25 cellular contexts compared by ENCODE assay signal in genomic region chr18:21257383-21257782, GRCh38. TPM values are rescaled to one million over a fixed set of nuclear protein-coding genes. Genes with fewer than 3 reads are reported as not detected.
DNase-seq lines count a peak whose midpoint lies in the region; ATAC-seq, FAIRE-seq and TF ChIP-seq lines count a peak whose summit lies in the region.
"Had no signal": no experiment of that assay in that cellular context is flagged by ENCODE, and none has a peak within 500 bp of the region (broad histone marks: within the 10 kb centered on the region; RNA-seq: fewer than 3 reads in every experiment).

No MANE protein-coding gene starts in this region.

- H3K4me3 ChIP-seq in HepG2 (replicated peaks in 1 of 3; ENCODE audit: insufficient read depth in 1 of 3, low read depth in 2 of 3, low read length in 3 of 3) = no peak overlapping the region
- no peak overlapping the region for H3K4me3 ChIP-seq in right lobe of liver
- no peak overlapping the region for H3K4me3 ChIP-seq in hepatocyte
- H3K4me3 ChIP-seq: right atrium auricular region, tibial nerve had no signal

- H3K79me2 ChIP-seq in HepG2 (ENCODE audit: insufficient read depth, low read length) = no peaks in the 10 kb centered on the region
- H3K79me2 ChIP-seq in hepatocyte = no peaks in the 10 kb centered on the region

- in situ Hi-C loops in HepG2 (cut with HindIII; ENCODE audit: extremely low pct_ligation_motif_present, low pct_unique_long_range_greater_than_20kb) = loop anchor here (25.0 kb wide), 1 partner anchor 95 kb away; no protein-coding TSS in a partner anchor

- intact Hi-C loops in HepG2 (cut with micrococcal nuclease; ENCODE audit: unreplicated experiment) (no loop called here), right lobe of liver (cut with DNase I) (no loop called here), CD14-positive monocyte (cut with micrococcal nuclease) (no loop called here)

- H3K27ac ChIP-seq in HepG2 (ENCODE audit: extremely low read length, insufficient read depth, low read length) (no peak overlapping the region), right lobe of liver (no peak overlapping the region), hepatocyte (no peak overlapping the region)
- H3K27ac ChIP-seq: 22Rv1, KMS-11, right atrium auricular region, tibial nerve had no signal

- no peak overlapping the region for H3K9ac ChIP-seq in HepG2 (ENCODE audit: insufficient read depth, low read depth, low read length)
- H3K9ac ChIP-seq: KMS-11 had no signal

- BruUV-seq in HepG2 (replicated peaks; lab: Mats Ljungman, UMichigan) = no TSS peak

- H3K4me2 ChIP-seq in HepG2 (ENCODE audit: low read depth, low read length) = no peak overlapping the region
- H3K4me2 ChIP-seq in hepatocyte = no peak overlapping the region
- H3K4me2 ChIP-seq: KMS-11 had no signal

- H3K27me3 ChIP-seq in HepG2 (ENCODE audit: control insufficient read depth in 1 of 2, insufficient read depth in 2 of 2, low read length in 2 of 2) (no peaks in the 10 kb centered on the region), right lobe of liver (no peaks in the 10 kb centered on the region), hepatocyte (no peaks in the 10 kb centered on the region)
- H3K27me3 ChIP-seq: right atrium auricular region, tibial nerve had no signal

- no peaks in the 10 kb centered on the region for H4K20me1 ChIP-seq in HepG2 (ENCODE audit: insufficient read depth, low read length)
- no peaks in the 10 kb centered on the region for H4K20me1 ChIP-seq in hepatocyte (ENCODE audit: insufficient read depth, poor library complexity, severe bottlenecking)

- no peaks in the 10 kb centered on the region for H3K36me3 ChIP-seq in HepG2 (replicated peaks in 1 of 2; ENCODE audit: control insufficient read depth in 1 of 2, insufficient read depth in 2 of 2, low read length in 2 of 2)
- no peaks in the 10 kb centered on the region for H3K36me3 ChIP-seq in right lobe of liver
- no peaks in the 10 kb centered on the region for H3K36me3 ChIP-seq in hepatocyte (replicated peaks; ENCODE audit: insufficient read depth, low read depth)
- H3K36me3 ChIP-seq: right atrium auricular region, tibial nerve had no signal

- H3K9me3 ChIP-seq in HepG2 (ENCODE audit: low read length) (no peaks in the 10 kb centered on the region), right lobe of liver (no peaks in the 10 kb centered on the region), hepatocyte (ENCODE audit: low read depth) (no peaks in the 10 kb centered on the region)
- H3K9me3 ChIP-seq: right atrium auricular region, tibial nerve had no signal

- POLR2A ChIA-PET in HepG2 (lab: Yijun Ruan, JAX) = no interaction called here

- H3K27ac Mint-ChIP-seq in CD14-positive monocyte = no peak overlapping the region
- H3K27ac Mint-ChIP-seq: activated T-cell treated with anti-CD3 and anti-CD28 coated beads, Interleukin-2, amount 50 U/mL, for 24 hours; stimulated activated naive CD8-positive, alpha-beta T cell treated with anti-CD3 and anti-CD28 coated beads, Interleukin-15, amount 100 ng/mL, for 72 hours had no signal

- peaks cover 0 to 9% (median 4%) of the 10 kb centered on the region in 3 donors for H3K27me3 Mint-ChIP-seq in CD14-positive monocyte (ENCODE audit: low read depth in 3 of 3)

- H3K36me3 Mint-ChIP-seq in CD14-positive monocyte = no peaks in the 10 kb centered on the region

- no peak for TF ChIP-seq RAD21 in HepG2 (CRISPR knock-in tag; IDR thresholded peaks at IDR 0.05)

- CTCF ChIA-PET in HepG2 (lab: Yijun Ruan, JAX; ENCODE audit: low intra/inter-chr PET ratio, low total read pairs) = no interaction called here

- TF ChIP-seq POLR2A in HepG2 (IDR thresholded peaks at IDR 0.05; ENCODE audit: insufficient read depth in 1 of 2, low read depth in 2 of 2, low read length in 2 of 2) (no peak), right lobe of liver (IDR thresholded peaks at IDR 0.05) (no peak)

- ATAC-seq in HepG2 = no peak; the same call in 2 of the 3 replicates
- ATAC-seq in right lobe of liver = no peak
- ATAC-seq: left cardiac atrium; stimulated activated naive CD8-positive, alpha-beta T cell treated with anti-CD3 and anti-CD28 coated beads, Interleukin-15, amount 100 ng/mL, for 72 hours had no signal

- H3K9me2 ChIP-seq in hepatocyte (replicated peaks; ENCODE audit: insufficient read depth) = no peaks in the 10 kb centered on the region

- TF ChIP-seq EP300 in HepG2 (IDR thresholded peaks at IDR 0.05; ENCODE audit: low read depth in 2 of 2, low read length in 2 of 2) = no peak
- TF ChIP-seq EP300 in HepG2 (CRISPR knock-in tag; IDR thresholded peaks at IDR 0.05; ENCODE audit: borderline replicate concordance) = no peak

- H2AFZ ChIP-seq in HepG2 (ENCODE audit: low read length) = no peak overlapping the region
- H2AFZ ChIP-seq in hepatocyte = no peak overlapping the region

- H3K9me3 Mint-ChIP-seq in CD14-positive monocyte = peaks cover 0 to 1% (median 0%) of the 10 kb centered on the region in 7 donors
- H3K9me3 Mint-ChIP-seq: activated T-cell treated with anti-CD3 and anti-CD28 coated beads, Interleukin-2, amount 50 U/mL, for 24 hours; stimulated activated naive CD8-positive, alpha-beta T cell treated with anti-CD3 and anti-CD28 coated beads, Interleukin-15, amount 100 ng/mL, for 72 hours had no signal

- H3K4me1 Mint-ChIP-seq in CD14-positive monocyte = no peaks in the 10 kb centered on the region
- H3K4me1 Mint-ChIP-seq: stimulated activated naive CD8-positive, alpha-beta T cell treated with anti-CD3 and anti-CD28 coated beads, Interleukin-15, amount 100 ng/mL, for 72 hours had no signal

- H3K4me1 ChIP-seq in HepG2 (ENCODE audit: insufficient read depth, low read length) (peaks cover 15% of the 10 kb centered on the region; the same call in 1 of the 2 replicates), right lobe of liver (no peaks in the 10 kb centered on the region), hepatocyte (ENCODE audit: insufficient read depth) (no peaks in the 10 kb centered on the region)
- H3K4me1 ChIP-seq: right atrium auricular region, tibial nerve had no signal

- no peak for TF ChIP-seq CTCF in HepG2 (CRISPR knock-in tag; IDR thresholded peaks at IDR 0.05)
- TF ChIP-seq CTCF in right lobe of liver (IDR thresholded peaks at IDR 0.05) = no peak
- no peak for TF ChIP-seq CTCF in hepatocyte (IDR thresholded peaks at IDR 0.05; ENCODE audit: poor library complexity)
- TF ChIP-seq CTCF in CD14-positive monocyte (IDR thresholded peaks at IDR 0.05) = no peak

- H3K4me3 Mint-ChIP-seq in CD14-positive monocyte = no peak overlapping the region
- H3K4me3 Mint-ChIP-seq: activated T-cell treated with anti-CD3 and anti-CD28 coated beads, Interleukin-2, amount 50 U/mL, for 24 hours; stimulated activated naive CD8-positive, alpha-beta T cell treated with anti-CD3 and anti-CD28 coated beads, Interleukin-15, amount 100 ng/mL, for 72 hours had no signal

- no peak for FAIRE-seq in HepG2 (lab: Jason Lieb, UNC)
- FAIRE-seq in urothelium cell line (lab: Jason Lieb, UNC) = no peak
- FAIRE-seq: TTC549 had no signal

- DNase-seq in HepG2 (ENCODE audit: low spot score) = peak; percentile 16
- no peak for DNase-seq in right lobe of liver
- peak; percentile 17 for DNase-seq in SW480 (ENCODE audit: low spot score)
- peak; percentile 19 for DNase-seq in hepatocyte (ENCODE audit: low spot score)
- DNase-seq in urothelium cell line (ENCODE audit: low spot score) = peak; percentile 67
- no peak for DNase-seq in AML-193 (lab: John Stamatoyannopoulos, UW)
- no peak for DNase-seq in amniotic stem cell (lab: John Stamatoyannopoulos, UW)
- DNase-seq in CD14-positive monocyte (ENCODE audit: low spot score) = no peak
- DNase-seq: activated CD8-positive, alpha-beta memory T cell treated with anti-CD3 and anti-CD28 coated beads for 24 hours; activated T-cell treated with anti-CD3 and anti-CD28 coated beads, Interleukin-2, amount 50 U/mL, for 24 hours; anterior cingulate cortex; cerebellar nuclear complex; COR-L47; effector CD8-positive, alpha-beta T cell; GOT3; left cardiac atrium; NCI-H187; NCI-H2227 treated with DMSO at 0.1 percent for 48 hours; stimulated activated naive CD8-positive, alpha-beta T cell treated with anti-CD3 and anti-CD28 coated beads, Interleukin-15, amount 100 ng/mL, for 72 hours; T-helper 1 cell had no signal

TF ChIP-seq in HepG2, 621 proteins besides CTCF, POLR2A, EP300 and RAD21:
- TF ChIP-seq ZSCAN31 (CRISPR knock-in tag; IDR thresholded peaks at IDR 0.05; ENCODE audit: low read depth) (no peak), CEBPG (CRISPR knock-in tag; IDR thresholded peaks at IDR 0.05) (no peak), KLF11 (CRISPR knock-in tag; IDR thresholded peaks at IDR 0.05) (no peak), HNRNPH1 (optimal IDR thresholded peaks at IDR 0.05; ENCODE audit: low read depth, low read length) (no peak), GTF2F1 (IDR thresholded peaks at IDR 0.05; ENCODE audit: low read length) (no peak)
TF ChIP-seq in HepG2: peak in this region for 0.

RNA-seq across cellular contexts. Expression of gene GREB1L, which starts 15.4 kb away (rescaled TPM):
- total RNA-seq in HepG2 (2016; rRNA removed; fragmentation: Illumina TruSeq; extraction: Trizol) = 0.63 and 0.66 TPM in 2 replicates
- 0.09 and 0.10 TPM in 2 replicates for total RNA-seq in HepG2 (2016; cell fraction: cytosol; rRNA removed; fragmentation: Illumina TruSeq; extraction: Trizol; ENCODE audit: low read depth)
- 0.30 and 0.92 TPM in 2 replicates for total RNA-seq in HepG2 (2016; cell fraction: insoluble cytoplasmic fraction; rRNA removed; fragmentation: Illumina TruSeq; extraction: Trizol)
- total RNA-seq in HepG2 (2016; cell fraction: membrane; rRNA removed; fragmentation: Illumina TruSeq; extraction: Trizol) = 0.25 and 0.31 TPM in 2 replicates
- 0.28 and 0.87 TPM in 2 replicates for total RNA-seq in HepG2 (2016; cell fraction: nucleus; rRNA removed; fragmentation: Illumina TruSeq; extraction: Trizol)
- polyA plus RNA-seq in HepG2 (2011; rRNA removed) = 0.17 and 0.42 TPM in 2 replicates
- polyA plus RNA-seq in HepG2 (2011; cell fraction: cytosol; rRNA removed) = 0.06 and 0.08 TPM in 2 replicates
- polyA plus RNA-seq in HepG2 (2011; cell fraction: nucleus; rRNA removed) = 0.05 and 0.13 TPM in 2 replicates
- polyA plus RNA-seq in HepG2 (2012) = 0.20 and 0.46 TPM in 2 replicates
- polyA plus RNA-seq in HepG2 (2016; cell fraction: cytosol; fragmentation: Illumina TruSeq; extraction: Trizol; ENCODE audit: low read depth) = 0.10 TPM in 2 replicates
- polyA plus RNA-seq in HepG2 (2016; cell fraction: insoluble cytoplasmic fraction; fragmentation: Illumina TruSeq; extraction: Trizol; ENCODE audit: low read depth) = 0.38 and 0.59 TPM in 2 replicates
- 0.22 and 0.25 TPM in 2 replicates for polyA plus RNA-seq in HepG2 (2016; cell fraction: membrane; fragmentation: Illumina TruSeq; extraction: Trizol; ENCODE audit: low read depth)
- 0.32 and 0.41 TPM in 2 replicates for polyA plus RNA-seq in HepG2 (2016; cell fraction: nucleus; fragmentation: Illumina TruSeq; extraction: Trizol; ENCODE audit: insufficient read depth, low read depth)
- polyA minus RNA-seq in HepG2 (2011; rRNA and poly(A)+ RNA removed; ENCODE audit: low replicate concordance) = 2.4 and 27.2 TPM in 2 replicates
- polyA minus RNA-seq in HepG2 (2011; cell fraction: cytosol; rRNA and poly(A)+ RNA removed) = 0.18 and 1.2 TPM in 2 replicates
- polyA minus RNA-seq in HepG2 (2011; cell fraction: nucleus; rRNA and poly(A)+ RNA removed) = 0.77 and 1.6 TPM in 2 replicates
- 1 to 10 TPM; 3.1 to 7.9 (median 5.7) TPM for total RNA-seq in right lobe of liver
- 13.8 and 16.8 TPM in 2 replicates for total RNA-seq in hepatocyte
- polyA plus RNA-seq in hepatocyte = 14.0 and 15.1 TPM in 2 replicates
- polyA plus RNA-seq in CD14-positive monocyte = under 1 TPM; 0.02 to 0.03 TPM

Comparison
In these comparisons a context has a peak if more than half of its experiments do, and no peak if none do; other contexts are left out.
1. DNase-seq: peak in HepG2 (single experiment), SW480 (single experiment), hepatocyte (single experiment) and urothelium cell line (single experiment); none in right lobe of liver (0 of 3), AML-193 (0 of 2), amniotic stem cell (single experiment) and CD14-positive monocyte (single experiment).